Comparison of ENCODE assay signal across 8 cellular contexts in genomic region chr18:65091737-65092329, GRCh38.
DNase-seq lines count a peak whose midpoint lies in the region; ATAC-seq, FAIRE-seq and TF ChIP-seq lines count a peak whose summit lies in the region.

No MANE protein-coding gene starts in this region.

- no peak overlapping the region for H2BK20ac ChIP-seq in H1 (ENCODE audit: low read length)

- WGBS in H1 (ENCODE audit: extremely low coverage in 1 of 2, insufficient coverage in 1 of 2, insufficient read length in 1 of 2, insufficient replicate concordance in 2 of 2, low coverage in 1 of 2, low lambda C conversion rate in 2 of 2, missing lambda C conversion rate in 1 of 2), 2 experiments, result 29% methylated on average over 4 of the region's 4 CpGs; no CpG with 5 or more reads in 1 of the 2 experiments
- 16% methylated on average over 4 of the region's 4 CpGs for WGBS in smooth muscle cell (ENCODE audit: low lambda C conversion rate)

- H2BK120ac ChIP-seq in H1 (replicated peaks; ENCODE audit: low read depth, low read length), result no peak overlapping the region

- no peaks in the 10 kb centered on the region for H3K23me2 ChIP-seq in H1 (ENCODE audit: low read depth, low read length)

- H2BK15ac ChIP-seq in H1 (ENCODE audit: low read length), result no peak overlapping the region

- no peaks in the 10 kb centered on the region for H4K20me1 ChIP-seq in H1 (replicated peaks in 1 of 2; ENCODE audit: control insufficient read depth in 1 of 2, insufficient read depth in 2 of 2, low read length in 2 of 2)
- H4K20me1 ChIP-seq in smooth muscle cell (ENCODE audit: low read depth), result no peaks in the 10 kb centered on the region

- no peak overlapping the region for H4K8ac ChIP-seq in H1 (ENCODE audit: extremely low read depth, insufficient read depth, low read length)

- intact Hi-C loops in gastrocnemius medialis (cut with DNase I; ENCODE audit: low total_unique reads), result no loop called here

- no peak overlapping the region for H3K4me2 ChIP-seq in H1 (ENCODE audit: insufficient read depth in 1 of 2, low read depth in 2 of 2, low read length in 2 of 2)
- peak overlapping the region; percentile 18 for H3K4me2 ChIP-seq in smooth muscle cell

- H3F3A ChIP-seq in smooth muscle cell (ENCODE audit: low read depth), result no peaks in the 10 kb centered on the region

- no peak overlapping the region for H3K23ac ChIP-seq in H1 (ENCODE audit: insufficient read length)

- H3K4me3 ChIP-seq in H1 (ENCODE audit: extremely low read depth in 1 of 4, insufficient read depth in 2 of 4, low read depth in 3 of 4, low read length in 4 of 4) (no peak overlapping the region), smooth muscle cell (no peak overlapping the region), gastrocnemius medialis (no peak overlapping the region)
- no peak overlapping the region for H3K4me3 ChIP-seq in effector memory CD4-positive, alpha-beta T cell (ENCODE audit: insufficient read depth, low read depth, low read length, poor library complexity, severe bottlenecking)

- TF ChIP-seq EP300 in H1 (IDR thresholded peaks at IDR 0.05; ENCODE audit: borderline replicate concordance in 1 of 2, low read depth in 2 of 2, low read length in 2 of 2), result no peak

- no peak overlapping the region for H3K18ac ChIP-seq in H1 (ENCODE audit: extremely low read depth, low read length)

- POLR2A ChIA-PET in H1 (lab: Charles Lee; ENCODE audit: partially characterized antibody), result no interaction called here

- H3K4me1 ChIP-seq in H1 (replicated peaks in 1 of 4; ENCODE audit: control insufficient read depth in 3 of 4, insufficient read depth in 4 of 4, low read length in 3 of 4), result 0 out of 7 replicates have a peak, but pooled peaks cover 0 to 2% (median 0%) of the 10 kb centered on the region in 4 experiments
- no peaks in the 10 kb centered on the region for H3K4me1 ChIP-seq in smooth muscle cell (ENCODE audit: low read depth)
- no peaks in the 10 kb centered on the region for H3K4me1 ChIP-seq in effector memory CD4-positive, alpha-beta T cell (ENCODE audit: control insufficient read depth, insufficient read depth, low read length, poor library complexity, severe bottlenecking)
- no peaks in the 10 kb centered on the region for H3K4me1 ChIP-seq in gastrocnemius medialis

- H2AFZ ChIP-seq in H1 (ENCODE audit: low read length) (no peak overlapping the region), smooth muscle cell (ENCODE audit: low read depth) (peak overlapping the region; percentile 80)

- in situ Hi-C loops in ACHN (cut with HindIII; ENCODE audit: low pct_ligation_motif_present, low pct_unique_long_range_greater_than_20kb, low sequenced_read_pairs), result no loop called here
- in situ Hi-C loops in gastrocnemius medialis (cut with MboI; ENCODE audit: low sequenced_read_pairs in 4 of 4), result no loop called here

- H2AK5ac ChIP-seq in H1 (ENCODE audit: low read depth, low read length), result no peak overlapping the region

- no peaks in the 10 kb centered on the region for H3K79me1 ChIP-seq in H1 (ENCODE audit: low read depth, low read length)

- TF ChIP-seq RAD21 in H1 (IDR thresholded peaks at IDR 0.05 in 1 of 2, conservative IDR thresholded peaks at IDR 0.05 in 1 of 2; ENCODE audit: low read depth in 2 of 2, low read length in 2 of 2), result peak; percentile 59 to 70

- no peak overlapping the region for H4K91ac ChIP-seq in H1 (replicated peaks; ENCODE audit: insufficient read length, low read length)

- no peak overlapping the region for H2BK12ac ChIP-seq in H1 (ENCODE audit: low read depth, low read length)

- H2BK5ac ChIP-seq in H1 (ENCODE audit: low read depth, low read length), result no peak overlapping the region

- no peak overlapping the region for H3K4ac ChIP-seq in H1 (replicated peaks; ENCODE audit: insufficient read length, low read depth, low read length)

- TF ChIP-seq POLR2A in H1 (IDR thresholded peaks at IDR 0.05; ENCODE audit: control extremely low read depth in 1 of 2, low read depth in 2 of 2, low read length in 2 of 2) (no peak), gastrocnemius medialis (IDR thresholded peaks at IDR 0.05) (no peak)

- peaks cover 0 to 1% (median 0%) of the 10 kb centered on the region in 4 experiments; a peak in 1 of 7 replicates for H3K27me3 ChIP-seq in H1 (replicated peaks in 1 of 4; ENCODE audit: control insufficient read depth in 3 of 4, extremely low read depth in 1 of 4, insufficient read depth in 3 of 4, low read length in 3 of 4)
- no peaks in the 10 kb centered on the region for H3K27me3 ChIP-seq in smooth muscle cell (ENCODE audit: low read depth)
- no peaks in the 10 kb centered on the region for H3K27me3 ChIP-seq in effector memory CD4-positive, alpha-beta T cell (replicated peaks; ENCODE audit: control insufficient read depth, insufficient read depth, low read length, poor library complexity, severe bottlenecking)
- no peaks in the 10 kb centered on the region for H3K27me3 ChIP-seq in gastrocnemius medialis

- H3K79me2 ChIP-seq in H1 (ENCODE audit: control insufficient read depth in 1 of 2, insufficient read depth in 2 of 2, low read length in 2 of 2) (no peaks in the 10 kb centered on the region), smooth muscle cell (ENCODE audit: low read depth) (no peaks in the 10 kb centered on the region)

- FAIRE-seq in H1 (lab: Jason Lieb, UNC), result peak; percentile 92

- H3K27ac ChIP-seq in H1 (ENCODE audit: low read depth, low read length), result no peak overlapping the region
- no peak overlapping the region for H3K27ac ChIP-seq in smooth muscle cell (ENCODE audit: low read depth)
- no peak overlapping the region for H3K27ac ChIP-seq in effector memory CD4-positive, alpha-beta T cell (ENCODE audit: insufficient read depth, low read length, poor library complexity, severe bottlenecking)
- H3K27ac ChIP-seq in gastrocnemius medialis, result no peak overlapping the region

- H3K9ac ChIP-seq in H1 (replicated peaks in 1 of 4; ENCODE audit: extremely low read depth in 1 of 4, low read depth in 3 of 4, low read length in 3 of 4) (no peak overlapping the region), smooth muscle cell (ENCODE audit: low read depth) (no peak overlapping the region)

- peak; percentile 45 for ATAC-seq in GM19463 (IDR thresholded peaks at IDR 0.05; ENCODE audit: unreplicated experiment)
- no peak for ATAC-seq in gastrocnemius medialis
- ATAC-seq in HG02870 (IDR thresholded peaks at IDR 0.05; ENCODE audit: unreplicated experiment), result no peak

- DNase-seq in ACHN, result peak; percentile 47
- peak; percentile 76 for DNase-seq in NCI-H446 treated with DMSO at 0.1 percent for 48 hours (lab: John Stamatoyannopoulos, UW)
- DNase-seq in H1 (ENCODE audit: low read depth in 1 of 2, low spot score in 2 of 2), result peak in 1 of 2 experiments; percentile 13
- no peak for DNase-seq in smooth muscle cell (lab: John Stamatoyannopoulos, UW; ENCODE audit: unreplicated experiment)
- no peak for DNase-seq in effector memory CD4-positive, alpha-beta T cell
- no peak for DNase-seq in gastrocnemius medialis

- no peaks in the 10 kb centered on the region for H3K9me3 ChIP-seq in H1 (ENCODE audit: insufficient read depth in 2 of 2, low read depth in 1 of 2, low read length in 1 of 2)
- no peaks in the 10 kb centered on the region for H3K9me3 ChIP-seq in smooth muscle cell (replicated peaks; ENCODE audit: low read depth)
- no peaks in the 10 kb centered on the region for H3K9me3 ChIP-seq in effector memory CD4-positive, alpha-beta T cell (ENCODE audit: control insufficient read depth, low read length)
- H3K9me3 ChIP-seq in gastrocnemius medialis, result no peaks in the 10 kb centered on the region

- no peak overlapping the region for H4K5ac ChIP-seq in H1 (ENCODE audit: insufficient read length, low read depth, low read length)

- H3K14ac ChIP-seq in H1 (ENCODE audit: insufficient read length), result no peak overlapping the region

- CTCF ChIA-PET in H1 (lab: Charles Lee; ENCODE audit: partially characterized antibody), result interaction anchor here (0.7 to 2.6 kb wide), 7 partner anchors 9 to 998 kb away, joined by 3 to 21 read pairs (median 3); no protein-coding TSS in a partner anchor

- no peaks in the 10 kb centered on the region for H3K36me3 ChIP-seq in H1 (ENCODE audit: control insufficient read depth in 2 of 4, insufficient read depth in 4 of 4, low read length in 3 of 4)
- no peaks in the 10 kb centered on the region for H3K36me3 ChIP-seq in smooth muscle cell (ENCODE audit: low read depth)
- H3K36me3 ChIP-seq in effector memory CD4-positive, alpha-beta T cell (ENCODE audit: control insufficient read depth, insufficient read depth, low read length), result no peaks in the 10 kb centered on the region
- H3K36me3 ChIP-seq in gastrocnemius medialis, result no peaks in the 10 kb centered on the region

- H3K56ac ChIP-seq in H1 (replicated peaks; ENCODE audit: insufficient read length, low read depth, low read length), result no peak overlapping the region

- peak in 2 of 3 experiments; percentile 41 to 72; a peak in 2 of 4 replicates for TF ChIP-seq CTCF in H1 (IDR thresholded peaks at IDR 0.05; ENCODE audit: control extremely low read depth in 1 of 3, insufficient read depth in 1 of 3, low read depth in 1 of 3, low read length in 3 of 3)
- TF ChIP-seq CTCF in smooth muscle cell (IDR thresholded peaks at IDR 0.05; ENCODE audit: borderline replicate concordance, insufficient read depth, poor library complexity, severe bottlenecking), result peak; percentile 55
- TF ChIP-seq CTCF in gastrocnemius medialis (IDR thresholded peaks at IDR 0.05 in 4 of 5, conservative IDR thresholded peaks at IDR 0.05 in 1 of 5), result no peak

TF ChIP-seq in H1, 55 proteins besides CTCF, POLR2A, EP300 and RAD21 (continues in another document):
- TF ChIP-seq SIX5 (IDR thresholded peaks at IDR 0.05; ENCODE audit: low read depth, low read length), result no peak
- TF ChIP-seq PHF8 (conservative IDR thresholded peaks at IDR 0.05; ENCODE audit: low read depth, low read length), result no peak
- no peak for TF ChIP-seq TBP (IDR thresholded peaks at IDR 0.05; ENCODE audit: low read depth, low read length)
- TF ChIP-seq, protein P1, sequence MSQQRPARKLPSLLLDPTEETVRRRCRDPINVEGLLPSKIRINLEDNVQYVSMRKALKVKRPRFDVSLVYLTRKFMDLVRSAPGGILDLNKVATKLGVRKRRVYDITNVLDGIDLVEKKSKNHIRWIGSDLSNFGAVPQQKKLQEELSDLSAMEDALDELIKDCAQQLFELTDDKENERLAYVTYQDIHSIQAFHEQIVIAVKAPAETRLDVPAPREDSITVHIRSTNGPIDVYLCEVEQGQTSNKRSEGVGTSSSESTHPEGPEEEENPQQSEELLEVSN (IDR thresholded peaks at IDR 0.05), result no peak
- TF ChIP-seq SP2 (IDR thresholded peaks at IDR 0.05; ENCODE audit: low read length), result no peak
- no peak for TF ChIP-seq CHD2 (IDR thresholded peaks at IDR 0.05; ENCODE audit: low read length)
- TF ChIP-seq SRF (IDR thresholded peaks at IDR 0.05; ENCODE audit: low read depth, low read length), result no peak
- TF ChIP-seq, protein P2, sequence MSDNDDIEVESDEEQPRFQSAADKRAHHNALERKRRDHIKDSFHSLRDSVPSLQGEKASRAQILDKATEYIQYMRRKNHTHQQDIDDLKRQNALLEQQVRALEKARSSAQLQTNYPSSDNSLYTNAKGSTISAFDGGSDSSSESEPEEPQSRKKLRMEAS (IDR thresholded peaks at IDR 0.05), result no peak
- TF ChIP-seq GTF2F1 (IDR thresholded peaks at IDR 0.05; ENCODE audit: borderline replicate concordance, low read depth, low read length), result no peak
- no peak for TF ChIP-seq KDM5A (IDR thresholded peaks at IDR 0.05; ENCODE audit: low read length)
- TF ChIP-seq TCF12 (IDR thresholded peaks at IDR 0.05; ENCODE audit: low read depth, low read length), result no peak

Comparison
In these comparisons a context has a peak if more than half of its experiments do, and no peak if none do; other contexts are left out.
1. DNase-seq: peak in ACHN (single experiment) and NCI-H446 treated with DMSO at 0.1 percent for 48 hours (single experiment); none in smooth muscle cell (single experiment), effector memory CD4-positive, alpha-beta T cell (0 of 3) and gastrocnemius medialis (0 of 2).
2. CTCF ChIP-seq: peak in H1 (2 of 3) and smooth muscle cell (single experiment); none in gastrocnemius medialis (0 of 5).